Comparison of ENCODE assay signal across 22 cellular contexts in the genomic region with DNA sequence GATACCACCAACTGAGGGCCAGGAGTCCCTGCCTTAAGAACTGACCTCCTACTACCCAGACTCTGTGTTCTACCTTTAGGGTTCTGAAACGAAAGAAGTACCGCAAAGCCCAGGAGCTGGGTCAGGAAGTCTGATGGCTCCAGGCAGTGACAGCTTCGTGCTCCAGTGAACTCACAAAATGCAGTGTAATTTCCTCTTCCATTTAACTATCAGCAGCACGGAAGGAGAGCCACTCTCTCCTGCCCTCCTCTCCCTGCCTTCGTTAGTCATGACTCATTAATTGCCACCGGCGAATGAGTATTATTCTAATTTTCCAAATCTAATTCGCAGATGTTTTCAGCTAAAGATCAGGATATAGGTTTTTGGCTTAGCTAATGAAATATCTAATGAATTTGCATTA.
A peak's percentile ranks its signal among the peaks of the same experiment; 100 is the strongest.
DNase-seq lines count a peak whose midpoint lies in the region; ATAC-seq, FAIRE-seq and TF ChIP-seq lines count a peak whose summit lies in the region.
"Had no signal": no experiment of that assay in that cellular context is flagged by ENCODE, and none has a peak within 500 bp of the region (broad histone marks: within the 10 kb centered on the region; RNA-seq: fewer than 3 reads in every experiment).

No MANE protein-coding gene starts in this region.

- DNase-seq in BE2C: no peak
- peak; percentile 36 for DNase-seq in H4 (ENCODE audit: low spot score)
- DNase-seq in NCI-H345 treated with DMSO at 0.1 percent for 48 hours (lab: John Stamatoyannopoulos, UW; ENCODE audit: unreplicated experiment): peak; percentile 10
- DNase-seq in kidney glomerular epithelial cell (lab: John Stamatoyannopoulos, UW): peak; percentile 37
- no peak for DNase-seq in activated effector memory CD4-positive, alpha-beta T cell treated with Interleukin-2 at 50 U/mL for 16 hours
- DNase-seq in NCI-H1417 treated with DMSO at 0.1 percent for 48 hours (lab: John Stamatoyannopoulos, UW): no peak
- DNase-seq in small intestine: no peak
- DNase-seq: activated CD4-positive, alpha-beta T cell treated with anti-CD3 and anti-CD28 coated beads for 1 hour; activated CD8-positive, alpha-beta memory T cell treated with anti-CD3 and anti-CD28 coated beads for 24 hours; activated T-cell treated with anti-CD3 and anti-CD28 coated beads, Interleukin-2, amount 50 U/mL, for 48 hours; CD8-positive, alpha-beta memory T cell; cerebellar nuclear complex; erythroblast; foreskin melanocyte; NCI-H446 treated with DMSO at 0.1 percent for 48 hours; right cardiac atrium; SW 1271 had no signal

- WGBS in small intestine, 3 donors: 60 to 80% (median 72%) methylated on average over 8 of the region's 8 CpGs

- H3K36me3 ChIP-seq in BE2C (no peaks in the 10 kb centered on the region), small intestine (ENCODE audit: control insufficient read depth in 2 of 2, insufficient read depth in 2 of 2, low read length in 2 of 2) (no peaks in the 10 kb centered on the region)
- H3K36me3 ChIP-seq: ascending aorta, suprapubic skin had no signal

- H3K27me3 ChIP-seq in BE2C (no peaks in the 10 kb centered on the region), small intestine (ENCODE audit: control insufficient read depth in 2 of 2, insufficient read depth in 2 of 2, low read length in 2 of 2) (no peaks in the 10 kb centered on the region)
- H3K27me3 ChIP-seq: ascending aorta had no signal

- H3K27ac ChIP-seq in small intestine (ENCODE audit: low read depth in 1 of 2, low read length in 1 of 2): no peak overlapping the region
- H3K27ac ChIP-seq: ascending aorta, KMS-11, suprapubic skin had no signal

- no peak for FAIRE-seq in small intestine (lab: Jason Lieb, UNC)

- peaks cover 5% of the 10 kb centered on the region; the same call in 1 of the 2 replicates for H3K4me1 ChIP-seq in BE2C
- H3K4me1 ChIP-seq in small intestine (ENCODE audit: control insufficient read depth in 2 of 2, insufficient read depth in 1 of 2, low read depth in 1 of 2, low read length in 1 of 2): no peaks in the 10 kb centered on the region
- H3K4me1 ChIP-seq: ascending aorta, suprapubic skin had no signal

- ATAC-seq in GM21360 (IDR thresholded peaks at IDR 0.05; ENCODE audit: unreplicated experiment): no peak
- ATAC-seq: HCT116, right cardiac atrium had no signal

- peak overlapping the region; percentile 30 for H3K4me3 ChIP-seq in BE2C (ENCODE audit: low read depth, low read length)
- no peak overlapping the region for H3K4me3 ChIP-seq in small intestine (ENCODE audit: low read depth in 1 of 2, low read length in 2 of 2)
- H3K4me3 ChIP-seq: ascending aorta, suprapubic skin had no signal

- no peaks in the 10 kb centered on the region for H3K9me3 ChIP-seq in BE2C
- no peaks in the 10 kb centered on the region for H3K9me3 ChIP-seq in small intestine (ENCODE audit: control insufficient read depth, low read depth)
- H3K9me3 ChIP-seq: ascending aorta, suprapubic skin had no signal

- no peak for TF ChIP-seq CTCF in BE2C (IDR thresholded peaks at IDR 0.05; ENCODE audit: low read depth, low read length)

Comparison
In these comparisons a context has a peak if more than half of its experiments do, and no peak if none do; other contexts are left out.
1. DNase-seq: peak in H4 (single experiment), NCI-H345 treated with DMSO at 0.1 percent for 48 hours (single experiment) and kidney glomerular epithelial cell (single experiment); none in BE2C (single experiment), activated effector memory CD4-positive, alpha-beta T cell treated with Interleukin-2 at 50 U/mL for 16 hours (single experiment), NCI-H1417 treated with DMSO at 0.1 percent for 48 hours (single experiment) and small intestine (single experiment).